In the genomic region with DNA sequence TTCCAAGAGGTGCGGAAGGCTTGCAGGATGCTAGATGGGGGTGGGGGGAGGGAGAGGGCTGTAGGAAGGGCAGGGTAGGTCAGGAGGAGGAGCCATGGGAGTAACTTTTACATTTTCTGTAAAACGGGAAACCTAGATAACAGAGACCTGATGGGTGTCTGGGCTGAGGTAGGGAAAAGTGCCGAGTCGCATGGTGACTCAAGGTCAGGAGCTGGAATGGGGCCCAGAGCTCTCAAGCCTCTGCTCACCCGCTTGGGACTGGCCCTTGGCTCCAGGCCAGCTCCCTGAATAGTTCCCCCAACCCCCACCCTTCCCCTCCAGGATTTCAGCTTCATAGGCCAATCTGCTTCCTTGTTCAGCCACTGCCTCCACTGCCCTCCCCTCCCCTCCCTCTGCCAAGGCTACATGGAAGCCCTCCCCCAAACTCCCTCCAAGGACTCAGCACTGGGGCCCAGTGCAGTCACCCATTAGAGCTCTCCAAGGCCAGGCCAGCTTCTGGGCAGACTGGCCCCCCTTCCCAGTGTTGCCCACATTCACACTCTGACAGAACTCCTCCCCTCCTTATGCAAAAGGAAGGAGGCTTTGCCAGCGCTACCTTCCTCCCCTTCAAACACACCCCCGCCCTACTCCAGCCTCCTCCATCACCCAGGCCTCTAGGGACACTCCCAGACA, we compare ENCODE assay signal across 8 cellular contexts. TPM values are rescaled to one million over a fixed set of nuclear protein-coding genes. Genes with fewer than 3 reads are reported as not detected.
DNase-seq lines count a peak whose midpoint lies in the region; ATAC-seq and TF ChIP-seq lines count a peak whose summit lies in the region.

No MANE protein-coding gene starts in this region.

- H3K27me3 ChIP-seq in HAP-1 (ENCODE audit: low read depth) (no peaks in the 10 kb centered on the region), SJCRH30 (no peaks in the 10 kb centered on the region), gastroesophageal sphincter (no peaks in the 10 kb centered on the region)
- H3K27me3 ChIP-seq in effector memory CD4-positive, alpha-beta T cell (replicated peaks; ENCODE audit: control insufficient read depth, insufficient read depth, low read length, poor library complexity, severe bottlenecking): no peaks in the 10 kb centered on the region

- H3K9me3 ChIP-seq in HAP-1 (no peaks in the 10 kb centered on the region), SJCRH30 (replicated peaks) (no peaks in the 10 kb centered on the region), gastroesophageal sphincter (no peaks in the 10 kb centered on the region)
- H3K9me3 ChIP-seq in effector memory CD4-positive, alpha-beta T cell (ENCODE audit: control insufficient read depth, low read length): no peaks in the 10 kb centered on the region

- H3K4me1 ChIP-seq in HAP-1 (peaks cover 22% of the 10 kb centered on the region), SJCRH30 (peaks cover 8% of the 10 kb centered on the region; the same call in 1 of the 2 replicates), gastroesophageal sphincter (peaks cover 9 to 89% (median 18%) of the 10 kb centered on the region in 3 donors)
- no peaks in the 10 kb centered on the region for H3K4me1 ChIP-seq in effector memory CD4-positive, alpha-beta T cell (ENCODE audit: control insufficient read depth, insufficient read depth, low read length, poor library complexity, severe bottlenecking)

- DNase-seq in HAP-1 (ENCODE audit: low spot score in 2 of 2) (peak; percentile 60 to 82), SJCRH30 (peak; percentile 54 to 72), pons (ENCODE audit: low spot score) (peak; percentile 56)
- DNase-seq in effector memory CD4-positive, alpha-beta T cell: no peak
- DNase-seq in activated CD4-positive, alpha-beta T cell treated with anti-CD3 and anti-CD28 coated beads for 48 hours: no peak

- H3K36me3 ChIP-seq in HAP-1 (replicated peaks) (no peaks in the 10 kb centered on the region), SJCRH30 (no peaks in the 10 kb centered on the region), gastroesophageal sphincter (no peaks in the 10 kb centered on the region)
- no peaks in the 10 kb centered on the region for H3K36me3 ChIP-seq in effector memory CD4-positive, alpha-beta T cell (ENCODE audit: control insufficient read depth, insufficient read depth, low read length)

- WGBS in gastroesophageal sphincter (ENCODE audit: low coverage in 1 of 2), 2 donors: 33 to 44% methylated on average over 1 to 4 of the region's 7 CpGs

- no peak for TF ChIP-seq EP300 in gastroesophageal sphincter (IDR thresholded peaks at IDR 0.05)

- H3K4me3 ChIP-seq in HAP-1 (no peak overlapping the region), SJCRH30 (no peak overlapping the region), gastroesophageal sphincter (no peak overlapping the region)
- H3K4me3 ChIP-seq in effector memory CD4-positive, alpha-beta T cell (ENCODE audit: insufficient read depth, low read depth, low read length, poor library complexity, severe bottlenecking): no peak overlapping the region

- H3K27ac ChIP-seq in SJCRH30 (no peak overlapping the region), gastroesophageal sphincter (peak overlapping the region; percentile 83 to 90 (median 87))
- H3K27ac ChIP-seq in effector memory CD4-positive, alpha-beta T cell (ENCODE audit: insufficient read depth, low read length, poor library complexity, severe bottlenecking): no peak overlapping the region

- in situ Hi-C loops in HAP-1 (cut with MboI; ENCODE audit: low sequenced_read_pairs): no loop called here

- no peak for TF ChIP-seq CTCF in gastroesophageal sphincter (IDR thresholded peaks at IDR 0.05)

- no peak for TF ChIP-seq POLR2A in gastroesophageal sphincter (IDR thresholded peaks at IDR 0.05)

- ATAC-seq in gastroesophageal sphincter (peak; percentile 91), HG02642 (IDR thresholded peaks at IDR 0.05; ENCODE audit: poor library complexity, unreplicated experiment) (no peak), GM18511 (IDR thresholded peaks at IDR 0.05; ENCODE audit: unreplicated experiment) (no peak)

RNA-seq across cellular contexts. Expression of gene TSC22D3, which starts 43.6 kb away (rescaled TPM):
- 27.0 and 29.0 TPM in 2 replicates for total RNA-seq in SJCRH30 (2014; rRNA removed; shearing (Covaris generic))
- 100 to 1,000 TPM; 561 to 849 (median 691) TPM for total RNA-seq in gastroesophageal sphincter

RNA-seq across cellular contexts. Expression of gene NCBP2L, which starts 45.6 kb away (rescaled TPM):
- total RNA-seq in SJCRH30 (2014; rRNA removed; shearing (Covaris generic)): not detected in 2 replicates
- total RNA-seq in gastroesophageal sphincter: under 1 TPM in 1 of 4 donors, not detected in 3; 0.31 TPM

Comparison
In these comparisons a context has a peak if more than half of its experiments do, and no peak if none do; other contexts are left out.
1. DNase-seq: peak in HAP-1 (2 of 2), SJCRH30 (2 of 2) and pons (single experiment); none in effector memory CD4-positive, alpha-beta T cell (0 of 3) and activated CD4-positive, alpha-beta T cell treated with anti-CD3 and anti-CD28 coated beads for 48 hours (single experiment).
2. H3K27ac ChIP-seq: peak in gastroesophageal sphincter (4 of 4); none in SJCRH30 (single experiment) and effector memory CD4-positive, alpha-beta T cell (single experiment).
3. RNA of gene TSC22D3, which starts 43.6 kb away (total RNA-seq): 561 to 849 TPM in gastroesophageal sphincter; 27.0 to 29.0 TPM in SJCRH30; every median in the first group is over 10 times any median in the second.